Comparison of ENCODE assay signal across 9 cellular contexts in genomic region chr12:9760699-9761406, GRCh38. TPM values are rescaled to one million over a fixed set of nuclear protein-coding genes. Genes with fewer than 3 reads are reported as not detected.
DNase-seq lines count a peak whose midpoint lies in the region; ATAC-seq and TF ChIP-seq lines count a peak whose summit lies in the region.
"Had no signal": no experiment of that assay in that cellular context is flagged by ENCODE, and none has a peak within 500 bp of the region (broad histone marks: within the 10 kb centered on the region; RNA-seq: fewer than 3 reads in every experiment).

TSS of gene CD69 (minus strand) at chr12:9760901. CDS start at chr12:9760820, 81 bp downstream.

- H3K4me3 ChIP-seq in body of pancreas = no peak within 1 kb of the TSS

- TF ChIP-seq CTCF in body of pancreas (IDR thresholded peaks at IDR 0.05) = no peak

- peak in 2 of 3 donors; percentile 43 to 59 for TF ChIP-seq POLR2A in body of pancreas (IDR thresholded peaks at IDR 0.05)

- intact Hi-C loops in body of pancreas (cut with DNase I) (no loop called here), cardiac septum (cut with DNase I) (no loop called here)

- DNase-seq in T-helper 9 cell (peak; percentile 66), body of pancreas (peak in 1 of 4 donors; percentile 54), dedifferentiated amniotic fluid mesenchymal stem cell (ENCODE audit: extremely low spot score) (no peak), cardiac septum (ENCODE audit: low spot score) (no peak), epidermal melanocyte (ENCODE audit: insufficient read length, low spot score) (no peak)
- DNase-seq in stimulated activated CD4-positive, alpha-beta T cell treated with anti-CD3 and anti-CD28 coated beads, Interleukin-12 subunit alpha, Interleukin-12 subunit beta, amount 100 ng/mL, for 48 hours (ENCODE audit: low read depth in 2 of 3, low spot score in 1 of 3) = peak; percentile 65 to 81 (median 67)

- WGBS in body of pancreas, 2 donors = 66 to 70% methylated on average over 6 of the region's 6 CpGs

- no peaks in the 10 kb centered on the region for H3K27me3 ChIP-seq in body of pancreas

- no peaks in the 10 kb centered on the region for H3K9me3 ChIP-seq in body of pancreas

- peaks cover 8% of the 10 kb centered on the region for H3K4me1 ChIP-seq in body of pancreas

- ATAC-seq in GM18511 (IDR thresholded peaks at IDR 0.05; ENCODE audit: unreplicated experiment) = peak; percentile 42
- peak; percentile 37 for ATAC-seq in HG03045 (IDR thresholded peaks at IDR 0.05; ENCODE audit: unreplicated experiment)
- no peak for ATAC-seq in body of pancreas

- H3K36me3 ChIP-seq in body of pancreas (replicated peaks in 1 of 2; ENCODE audit: insufficient read depth in 1 of 2, low read depth in 2 of 2) = no peaks in the 10 kb centered on the region

- H3K27ac ChIP-seq in body of pancreas = peak within 1 kb of the TSS in 1 of 4 donors; percentile 7

RNA-seq across cellular contexts. Expression of gene CD69, which starts in this region (rescaled TPM):
- total RNA-seq in body of pancreas (1 to 10 TPM; 3.1 to 4.0 TPM), cardiac septum (0.24 TPM)
- total RNA-seq: myocyte had no signal

Comparison
In these comparisons a context has a peak if more than half of its experiments do, and no peak if none do; other contexts are left out.
1. DNase-seq: peak in T-helper 9 cell (single experiment) and stimulated activated CD4-positive, alpha-beta T cell treated with anti-CD3 and anti-CD28 coated beads, Interleukin-12 subunit alpha, Interleukin-12 subunit beta, amount 100 ng/mL, for 48 hours (3 of 3); none in dedifferentiated amniotic fluid mesenchymal stem cell (single experiment), cardiac septum (single experiment) and epidermal melanocyte (single experiment).